In genomic region chrX:103918050-103918449, GRCh38 we compare ENCODE assay signal across 8 cellular contexts. TPM values are rescaled to one million over a fixed set of nuclear protein-coding genes. Genes with fewer than 3 reads are reported as not detected.
DNase-seq lines count a peak whose midpoint lies in the region; ATAC-seq, FAIRE-seq and TF ChIP-seq lines count a peak whose summit lies in the region.

No MANE protein-coding gene starts in this region.

- ATAC-seq in GM19351 (IDR thresholded peaks at IDR 0.05; ENCODE audit: unreplicated experiment) (peak; percentile 42), heart left ventricle (peak; percentile 50 to 83 (median 79)), pancreas (peak; percentile 78 to 85 (median 82)), aorta (ENCODE audit: low FRiP score) (peak; percentile 81)

- peak in 11 of 12 donors; percentile 28 to 56 (median 44) for TF ChIP-seq CTCF in heart left ventricle (IDR thresholded peaks at IDR 0.05)
- TF ChIP-seq CTCF in pancreas (IDR thresholded peaks at IDR 0.05), result peak in 3 of 4 donors; percentile 15 to 16 (median 16)

- H3K4me3 Mint-ChIP-seq in activated naive CD8-positive, alpha-beta T cell treated with anti-CD3 and anti-CD28 coated beads for 36 hours, result peak overlapping the region; percentile 94

- no peaks in the 10 kb centered on the region for H3K9me3 Mint-ChIP-seq in activated naive CD8-positive, alpha-beta T cell treated with anti-CD3 and anti-CD28 coated beads for 36 hours

- no peaks in the 10 kb centered on the region; a peak in 1 of 22 replicates for H4K20me1 ChIP-seq in BLaER1 treated with 17β-estradiol and CSF1 and Interleukin-3, amounts not matched to agents 10 nM and 100 nM

- peak overlapping the region; percentile 96 for H3K27ac Mint-ChIP-seq in activated naive CD8-positive, alpha-beta T cell treated with anti-CD3 and anti-CD28 coated beads for 36 hours

- peak overlapping the region; percentile 56 to 77 (median 67) for H3K4me3 ChIP-seq in BLaER1 treated with 17β-estradiol and CSF1 and Interleukin-3, amounts not matched to agents 10 nM and 100 nM
- H3K4me3 ChIP-seq in heart left ventricle (peak overlapping the region in 11 of 12 donors; percentile 27 to 82 (median 59)), pancreas (peak overlapping the region in 2 of 4 donors; percentile 44 to 56), aorta (ENCODE audit: low read length in 2 of 2) (peak overlapping the region; percentile 22 to 39)

- FAIRE-seq in RCC 7860 (lab: Jason Lieb, UNC) (peak; percentile 81), pancreas (lab: Jason Lieb, UNC) (no peak)

- peaks cover 0 to 7% (median 0%) of the 10 kb centered on the region in 11 experiments; a peak in 4 of 22 replicates for H3K9me3 ChIP-seq in BLaER1 treated with 17β-estradiol and CSF1 and Interleukin-3, amounts not matched to agents 10 nM and 100 nM (replicated peaks in 1 of 11)
- H3K9me3 ChIP-seq in KOPT-K1 (ENCODE audit: insufficient read depth, low read length, poor library complexity, severe bottlenecking) (peaks cover 7% of the 10 kb centered on the region), heart left ventricle (peaks cover 0 to 2% (median 0%) of the 10 kb centered on the region in 12 donors), pancreas (no peaks in the 10 kb centered on the region), aorta (ENCODE audit: control insufficient read depth, low read length) (no peaks in the 10 kb centered on the region)

- peaks cover 16% of the 10 kb centered on the region for H3K4me1 Mint-ChIP-seq in activated naive CD8-positive, alpha-beta T cell treated with anti-CD3 and anti-CD28 coated beads for 36 hours

- peaks cover 14% of the 10 kb centered on the region for H3K36me3 Mint-ChIP-seq in activated naive CD8-positive, alpha-beta T cell treated with anti-CD3 and anti-CD28 coated beads for 36 hours

- intact Hi-C loops in heart left ventricle (cut with DNase I) (loop anchor here in 1 of 10 donors (2.0 kb wide), 1 partner anchor 73 kb away; no protein-coding TSS in a partner anchor), pancreas (cut with DNase I) (no loop called here), aorta (cut with DNase I) (no loop called here)

- TF ChIP-seq POLR2A in heart left ventricle (IDR thresholded peaks at IDR 0.05), result no peak

- no peaks in the 10 kb centered on the region for H3K27me3 Mint-ChIP-seq in activated naive CD8-positive, alpha-beta T cell treated with anti-CD3 and anti-CD28 coated beads for 36 hours

- peak; percentile 63 for DNase-seq in RCC 7860 (ENCODE audit: low spot score)
- DNase-seq in activated naive CD8-positive, alpha-beta T cell treated with anti-CD3 and anti-CD28 coated beads for 36 hours, result peak; percentile 51
- DNase-seq in heart left ventricle, result peak in 4 of 5 donors; percentile 25 to 37 (median 32)
- peak in 5 of 6 donors; percentile 20 to 52 (median 38) for DNase-seq in pancreas
- DNase-seq in aorta, result peak; percentile 58 to 79

- H3K4me2 ChIP-seq in BLaER1 treated with 17β-estradiol and CSF1 and Interleukin-3, amounts not matched to agents 10 nM and 100 nM, result peak overlapping the region; percentile 51 to 77 (median 67); a peak in 21 of 22 replicates

- peaks cover 0 to 27% (median 7%) of the 10 kb centered on the region in 11 experiments; a peak in 10 of 22 replicates for H3K36me3 ChIP-seq in BLaER1 treated with 17β-estradiol and CSF1 and Interleukin-3, amounts not matched to agents 10 nM and 100 nM
- peaks cover 24% of the 10 kb centered on the region; the same call in 1 of the 2 replicates for H3K36me3 ChIP-seq in KOPT-K1 (ENCODE audit: insufficient read depth, low read length)
- H3K36me3 ChIP-seq in heart left ventricle, result no peaks in the 10 kb centered on the region
- no peaks in the 10 kb centered on the region for H3K36me3 ChIP-seq in pancreas
- H3K36me3 ChIP-seq in aorta (ENCODE audit: control insufficient read depth in 1 of 2, insufficient read depth in 2 of 2, low read length in 1 of 2), result no peaks in the 10 kb centered on the region

- H3K27ac ChIP-seq in BLaER1 treated with 17β-estradiol and CSF1 and Interleukin-3, amounts not matched to agents 10 nM and 100 nM, result peak overlapping the region in 8 of 11 experiments; percentile 75 to 84 (median 80); a peak in 14 of 22 replicates
- H3K27ac ChIP-seq in KOPT-K1 (ENCODE audit: low read depth, low read length, poor library complexity, severe bottlenecking) (peak overlapping the region; percentile 88), heart left ventricle (peak overlapping the region in 4 of 12 donors; percentile 52 to 82 (median 79)), pancreas (no peak overlapping the region), aorta (ENCODE audit: low read depth in 1 of 2, low read length in 2 of 2) (no peak overlapping the region)

- peak overlapping the region in 10 of 11 experiments; percentile 64 to 86 (median 81); a peak in 20 of 22 replicates for H3K9ac ChIP-seq in BLaER1 treated with 17β-estradiol and CSF1 and Interleukin-3, amounts not matched to agents 10 nM and 100 nM

- H3K4me1 ChIP-seq in BLaER1 treated with 17β-estradiol and CSF1 and Interleukin-3, amounts not matched to agents 10 nM and 100 nM, result peaks cover 0 to 20% (median 10%) of the 10 kb centered on the region in 10 experiments; a peak in 11 of 20 replicates
- H3K4me1 ChIP-seq in heart left ventricle (peaks cover 0 to 7% (median 0%) of the 10 kb centered on the region in 12 donors), pancreas (no peaks in the 10 kb centered on the region), aorta (ENCODE audit: control insufficient read depth in 1 of 2, insufficient read depth in 2 of 2, low read length in 2 of 2) (no peaks in the 10 kb centered on the region)

- no peaks in the 10 kb centered on the region for H3K27me3 ChIP-seq in BLaER1 treated with 17β-estradiol and CSF1 and Interleukin-3, amounts not matched to agents 10 nM and 100 nM
- H3K27me3 ChIP-seq in heart left ventricle (peaks cover 0 to 21% (median 0%) of the 10 kb centered on the region in 9 donors), pancreas (peaks cover 0 to 14% (median 5%) of the 10 kb centered on the region in 4 donors), aorta (ENCODE audit: control insufficient read depth in 1 of 2, insufficient read depth in 2 of 2, low read length in 1 of 2) (no peaks in the 10 kb centered on the region)

- WGBS in heart left ventricle, 4 donors, result 1 to 22% (median 10%) methylated on average over 15 to 18 of the region's 18 CpGs
- WGBS in pancreas, 2 donors, result 1 to 22% methylated on average over 17 to 18 of the region's 18 CpGs
- 2 to 19% methylated on average over 18 of the region's 18 CpGs for WGBS in aorta, 2 donors

RNA-seq across cellular contexts. Expression of gene TMSB15B, which starts 44.4 kb away (rescaled TPM):
- total RNA-seq in activated naive CD8-positive, alpha-beta T cell treated with anti-CD3 and anti-CD28 coated beads for 36 hours, result 1 to 10 TPM; 7.3 to 8.0 TPM
- 1 to 10 TPM in 1 of 9 donors, under 1 TPM in 6, not detected in 2; 0.14 to 1.2 (median 0.56) TPM for total RNA-seq in heart left ventricle
- polyA plus RNA-seq in heart left ventricle, result under 1 TPM; 0.38 to 0.94 TPM
- 1 to 10 TPM in 1 of 6 donors, under 1 TPM in 5; 0.28 to 1.3 (median 0.53) TPM for total RNA-seq in pancreas
- 1 to 10 TPM; 1.5 to 3.5 TPM for polyA plus RNA-seq in pancreas
- total RNA-seq in aorta, result 1 to 10 TPM; 7.6 to 8.4 TPM
- polyA plus RNA-seq in aorta, result 10 to 100 TPM; 22.7 to 31.9 TPM

Comparison
In these comparisons a context has a peak if more than half of its experiments do, and no peak if none do; other contexts are left out.
1. H3K27ac ChIP-seq: peak in BLaER1 treated with 17β-estradiol and CSF1 and Interleukin-3, amounts not matched to agents 10 nM and 100 nM (8 of 11) and KOPT-K1 (single experiment); none in pancreas (0 of 4) and aorta (0 of 2).
2. Peak in every context shown above with its lines, with median percentiles within 50 percentile points of each other: ATAC-seq and DNase-seq.